In the genomic region with DNA sequence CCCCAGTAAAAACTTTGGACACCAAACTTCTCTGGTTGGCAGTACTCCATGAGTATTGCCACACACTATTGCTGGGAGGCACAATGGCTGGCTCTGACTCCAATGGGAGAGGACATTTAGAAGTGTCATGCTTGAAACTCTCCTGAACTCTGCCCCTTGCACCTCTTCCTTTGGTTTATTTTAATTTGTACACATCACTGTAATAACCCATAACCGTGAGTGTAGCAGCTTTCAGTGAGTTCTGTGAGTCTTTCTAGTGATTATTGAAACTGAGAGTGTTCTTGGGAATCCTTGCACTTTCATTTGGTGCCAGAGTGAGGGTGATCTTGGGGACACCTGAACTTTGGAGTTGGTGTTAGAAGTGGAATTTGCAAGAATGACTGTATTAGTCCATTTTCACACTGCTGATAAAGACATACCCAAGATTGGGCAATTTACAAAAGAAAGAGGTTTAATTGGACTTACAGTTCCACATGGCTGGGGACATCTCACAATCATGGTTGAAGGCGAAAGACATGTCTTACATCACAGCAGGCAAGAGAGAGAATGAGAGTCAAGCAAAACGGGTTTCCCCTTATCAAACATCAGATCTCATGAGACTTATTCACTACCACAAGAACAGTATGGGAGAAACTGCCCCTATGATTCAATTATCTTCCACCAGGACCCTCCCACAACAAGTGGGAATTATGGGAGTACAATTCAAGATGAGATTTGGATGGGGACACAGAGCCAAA, we compare ENCODE assay signal across 1 cellular context.
A peak's percentile ranks its signal among the peaks of the same experiment; 100 is the strongest.
TF ChIP-seq lines count a peak whose summit lies in the region.

No MANE protein-coding gene starts in this region.

TF ChIP-seq in HepG2, 621 proteins besides CTCF, POLR2A, EP300 and RAD21:
- TF ChIP-seq CREB1 (IDR thresholded peaks at IDR 0.05) (no peak), CREB1 (CRISPR knock-in tag; IDR thresholded peaks at IDR 0.05) (no peak), CEBPB (IDR thresholded peaks at IDR 0.05; ENCODE audit: borderline replicate concordance, low read depth, low read length) (peak; percentile 24; the same call in 1 of the 2 replicates)
